Comparison of ENCODE assay signal across 1 cellular context in the genomic region with DNA sequence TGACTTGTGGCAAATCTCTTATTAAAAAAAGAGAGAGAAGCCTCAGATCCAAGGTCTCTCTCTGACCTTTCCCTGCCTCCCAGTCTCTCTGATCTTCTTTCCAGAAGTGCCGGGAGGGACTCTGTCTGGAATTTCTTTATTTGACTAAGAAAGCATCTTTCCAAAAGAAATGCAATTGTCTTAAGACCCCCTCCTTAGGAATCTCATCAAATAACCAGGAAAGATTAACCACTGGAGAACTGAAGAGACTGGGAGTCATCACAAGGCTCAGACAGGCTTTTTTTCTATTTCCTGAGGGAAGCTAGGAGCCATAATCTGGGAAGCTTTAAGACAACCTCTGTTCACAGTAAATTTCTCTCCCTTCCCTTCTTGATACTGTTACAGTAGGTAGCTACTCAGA.
TF ChIP-seq lines count a peak whose summit lies in the region.

No MANE protein-coding gene starts in this region.

TF ChIP-seq in GM23338, 12 proteins besides CTCF, POLR2A, EP300 and RAD21 (continued from another document):
- no peak for TF ChIP-seq ETS1 (IDR thresholded peaks at IDR 0.05)
